35 cellular contexts compared by ENCODE assay signal in genomic region chr17:34788696-34789095, GRCh38.
DNase-seq lines count a peak whose midpoint lies in the region; ATAC-seq, FAIRE-seq and TF ChIP-seq lines count a peak whose summit lies in the region.
"Had no signal": no experiment of that assay in that cellular context is flagged by ENCODE, and none has a peak within 500 bp of the region (broad histone marks: within the 10 kb centered on the region; RNA-seq: fewer than 3 reads in every experiment).

No MANE protein-coding gene starts in this region.

- peaks cover 2 to 7% (median 3%) of the 10 kb centered on the region in 3 donors for H3K27me3 Mint-ChIP-seq in immature natural killer cell (ENCODE audit: low read depth in 3 of 3)
- H3K27me3 Mint-ChIP-seq: CD4-positive, CD25-positive, alpha-beta regulatory T cell had no signal

- no peak for TF ChIP-seq CTCF in HepG2 (CRISPR knock-in tag; IDR thresholded peaks at IDR 0.05)
- TF ChIP-seq CTCF in right lobe of liver (IDR thresholded peaks at IDR 0.05), result no peak
- no peak for TF ChIP-seq CTCF in K562 (IDR thresholded peaks at IDR 0.05 in 2 of 3, conservative IDR thresholded peaks at IDR 0.05 in 1 of 3; ENCODE audit: insufficient read depth in 2 of 3, low read depth in 1 of 3, low read length in 3 of 3)
- TF ChIP-seq CTCF in bronchial epithelial cell (IDR thresholded peaks at IDR 0.05; ENCODE audit: insufficient read depth, low read length, severe bottlenecking), result no peak
- no peak for TF ChIP-seq CTCF in SK-N-SH (IDR thresholded peaks at IDR 0.05)

- H3K9me2 ChIP-seq in SK-N-SH, result no peaks in the 10 kb centered on the region

- no peaks in the 10 kb centered on the region for H3K36me3 Mint-ChIP-seq in immature natural killer cell
- H3K36me3 Mint-ChIP-seq: CD14-positive monocyte; CD4-positive, alpha-beta memory T cell; CD4-positive, CD25-positive, alpha-beta regulatory T cell; CD8-positive, alpha-beta memory T cell; CD8-positive, alpha-beta T cell had no signal

- H3K27me3 ChIP-seq in HepG2 (ENCODE audit: control insufficient read depth in 1 of 2, insufficient read depth in 2 of 2, low read length in 2 of 2) (0 out of 5 replicates have a peak, but pooled peaks cover 0 to 2% of the 10 kb centered on the region in 2 experiments), right lobe of liver (no peaks in the 10 kb centered on the region), K562 (ENCODE audit: control insufficient read depth in 2 of 2, insufficient read depth in 2 of 2, low read length in 2 of 2) (peaks cover 0 to 8% of the 10 kb centered on the region in 2 experiments; a peak in 2 of 5 replicates), bronchial epithelial cell (ENCODE audit: control insufficient read depth, insufficient read depth, low read length) (no peaks in the 10 kb centered on the region), SK-N-SH (ENCODE audit: insufficient read depth) (no peaks in the 10 kb centered on the region)
- H3K27me3 ChIP-seq: BE2C; BLaER1; BLaER1 treated with 17β-estradiol and CSF1 and Interleukin-3, amounts not matched to agents 10 nM and 100 nM had no signal

- H3K27ac Mint-ChIP-seq in immature natural killer cell, result no peak overlapping the region
- H3K27ac Mint-ChIP-seq: B cell; CD14-positive monocyte; CD4-positive, alpha-beta memory T cell; CD4-positive, alpha-beta T cell; CD4-positive, CD25-positive, alpha-beta regulatory T cell; CD8-positive, alpha-beta memory T cell; CD8-positive, alpha-beta T cell had no signal

- no peaks in the 10 kb centered on the region for H3K4me1 Mint-ChIP-seq in immature natural killer cell
- H3K4me1 Mint-ChIP-seq: B cell; CD14-positive monocyte; CD4-positive, alpha-beta memory T cell; CD4-positive, CD25-positive, alpha-beta regulatory T cell; CD8-positive, alpha-beta memory T cell had no signal

- in situ Hi-C loops in HepG2 (cut with HindIII; ENCODE audit: extremely low pct_ligation_motif_present, low pct_unique_long_range_greater_than_20kb) (no loop called here), K562 (cut with MboI) (no loop called here)

- no peak overlapping the region for H2AFZ ChIP-seq in HepG2 (ENCODE audit: low read length)
- no peak overlapping the region for H2AFZ ChIP-seq in K562 (ENCODE audit: low read depth, low read length)
- H2AFZ ChIP-seq in SK-N-SH (ENCODE audit: low read depth), result no peak overlapping the region

- DNase-seq in HepG2 (ENCODE audit: low spot score) (no peak), right lobe of liver (no peak), K562 (ENCODE audit: extremely low read depth in 1 of 4, low spot score in 3 of 4) (no peak), bronchial epithelial cell (ENCODE audit: low read depth) (no peak), SK-N-SH (no peak), immature natural killer cell (no peak)
- DNase-seq: 8988T; ACHN; AML-193; BE2C; C1 segment of cervical spinal cord; Caco-2; Calu3; CD4-positive, alpha-beta memory T cell; CD4-positive, alpha-beta T cell; CD4-positive, CD25-positive, alpha-beta regulatory T cell; CD8-positive, alpha-beta memory T cell; CD8-positive, alpha-beta T cell; COR-L47; DMS 273 treated with DMSO at 0.1 percent for 48 hours; DMS153; DMS53; DMS79; DMS79 treated with DMSO at 0.1 percent for 48 hours; DND-41; EL had no signal

- WGBS in HepG2 (ENCODE audit: low lambda C conversion rate), result 19% methylated on average over 6 of the region's 6 CpGs
- 70% methylated on average over 6 of the region's 6 CpGs for WGBS in right lobe of liver (ENCODE audit: insufficient coverage, low coverage, low lambda C conversion rate, missing lambda C conversion rate)
- WGBS in K562 (ENCODE audit: insufficient coverage, low coverage, missing lambda C conversion rate), result 0% methylated on average over 6 of the region's 6 CpGs
- 41% methylated on average over 6 of the region's 6 CpGs for WGBS in SK-N-SH (ENCODE audit: low lambda C conversion rate)

- no peaks in the 10 kb centered on the region for H3K9me1 ChIP-seq in K562 (ENCODE audit: control insufficient read depth, insufficient read depth, low read length)

- TF ChIP-seq RAD21 in HepG2 (CRISPR knock-in tag; IDR thresholded peaks at IDR 0.05), result no peak
- no peak for TF ChIP-seq RAD21 in K562 (CRISPR knock-in tag; conservative IDR thresholded peaks at IDR 0.05 in 1 of 2, IDR thresholded peaks at IDR 0.05 in 1 of 2)
- TF ChIP-seq RAD21 in SK-N-SH (IDR thresholded peaks at IDR 0.05; ENCODE audit: low read length), result no peak

- TF ChIP-seq POLR2A in HepG2 (IDR thresholded peaks at IDR 0.05; ENCODE audit: insufficient read depth in 1 of 2, low read depth in 2 of 2, low read length in 2 of 2) (no peak), right lobe of liver (IDR thresholded peaks at IDR 0.05) (no peak), K562 (conservative IDR thresholded peaks at IDR 0.05) (no peak)

- H3F3A ChIP-seq in SK-N-SH (replicated peaks; ENCODE audit: insufficient read depth), result no peaks in the 10 kb centered on the region

- no peak overlapping the region for H3K4me3 Mint-ChIP-seq in immature natural killer cell
- H3K4me3 Mint-ChIP-seq: B cell; CD14-positive monocyte; CD4-positive, alpha-beta memory T cell; CD4-positive, alpha-beta T cell; CD4-positive, CD25-positive, alpha-beta regulatory T cell; CD8-positive, alpha-beta memory T cell; CD8-positive, alpha-beta T cell had no signal

- POLR2A ChIA-PET in HepG2 (lab: Yijun Ruan, JAX) (no interaction called here), K562 (lab: Yijun Ruan, JAX) (no interaction called here), SK-N-SH (lab: Yijun Ruan, JAX) (no interaction called here)

- TF ChIP-seq EP300 in HepG2 (IDR thresholded peaks at IDR 0.05; ENCODE audit: low read depth in 2 of 2, low read length in 2 of 2), result no peak
- TF ChIP-seq EP300 in HepG2 (CRISPR knock-in tag; IDR thresholded peaks at IDR 0.05; ENCODE audit: borderline replicate concordance), result no peak
- no peak for TF ChIP-seq EP300 in K562 (IDR thresholded peaks at IDR 0.05; ENCODE audit: low read length)
- TF ChIP-seq EP300 in SK-N-SH (IDR thresholded peaks at IDR 0.05; ENCODE audit: borderline replicate concordance in 1 of 2, low read depth in 1 of 2, low read length in 1 of 2), result no peak

- H3K36me3 ChIP-seq in HepG2 (replicated peaks in 1 of 2; ENCODE audit: control insufficient read depth in 1 of 2, insufficient read depth in 2 of 2, low read length in 2 of 2) (no peaks in the 10 kb centered on the region), right lobe of liver (no peaks in the 10 kb centered on the region), K562 (ENCODE audit: control insufficient read depth, insufficient read depth, low read length) (no peaks in the 10 kb centered on the region), bronchial epithelial cell (ENCODE audit: control insufficient read depth, insufficient read depth, low read length) (no peaks in the 10 kb centered on the region), SK-N-SH (replicated peaks in 1 of 2; ENCODE audit: control insufficient read depth in 1 of 2, insufficient read depth in 2 of 2, low read length in 1 of 2) (no peaks in the 10 kb centered on the region)
- H3K36me3 ChIP-seq: BE2C; BLaER1; BLaER1 treated with 17β-estradiol and CSF1 and Interleukin-3, amounts not matched to agents 10 nM and 100 nM had no signal

- H4K20me1 ChIP-seq in HepG2 (ENCODE audit: insufficient read depth, low read length) (no peaks in the 10 kb centered on the region), K562 (replicated peaks; ENCODE audit: control insufficient read depth, insufficient read depth, low read length) (no peaks in the 10 kb centered on the region), SK-N-SH (ENCODE audit: insufficient read depth) (no peaks in the 10 kb centered on the region)

- H3K4me1 ChIP-seq in HepG2 (ENCODE audit: insufficient read depth, low read length), result no peaks in the 10 kb centered on the region
- H3K4me1 ChIP-seq in right lobe of liver, result no peaks in the 10 kb centered on the region
- H3K4me1 ChIP-seq in K562 (replicated peaks in 1 of 2; ENCODE audit: control insufficient read depth in 2 of 2, insufficient read depth in 2 of 2, low read length in 2 of 2), result no peaks in the 10 kb centered on the region
- H3K4me1 ChIP-seq in SK-N-SH (ENCODE audit: control insufficient read depth in 1 of 2, insufficient read depth in 2 of 2, low read depth in 1 of 2, low read length in 1 of 2), result peaks cover 0 to 4% of the 10 kb centered on the region in 2 experiments; a peak in 1 of 4 replicates
- H3K4me1 ChIP-seq: A549; BLaER1; BLaER1 treated with 17β-estradiol and CSF1 and Interleukin-3, amounts not matched to agents 10 nM and 100 nM; Caco-2 had no signal

- H3K4me2 ChIP-seq in HepG2 (ENCODE audit: low read depth, low read length) (no peak overlapping the region), K562 (ENCODE audit: insufficient read depth, low read length) (no peak overlapping the region), SK-N-SH (no peak overlapping the region)
- H3K4me2 ChIP-seq: A549; BLaER1; BLaER1 treated with 17β-estradiol and CSF1 and Interleukin-3, amounts not matched to agents 10 nM and 100 nM had no signal

- BruUV-seq in HepG2 (replicated peaks; lab: Mats Ljungman, UMichigan) (no TSS peak), K562 (replicated peaks; lab: Mats Ljungman, UMichigan) (no TSS peak)

- H3K4me3 ChIP-seq in HepG2 (replicated peaks in 1 of 3; ENCODE audit: insufficient read depth in 1 of 3, low read depth in 2 of 3, low read length in 3 of 3) (no peak overlapping the region), right lobe of liver (no peak overlapping the region), K562 (no peak overlapping the region), bronchial epithelial cell (ENCODE audit: low read depth, low read length) (no peak overlapping the region), SK-N-SH (ENCODE audit: low read depth in 2 of 2, low read length in 1 of 2) (no peak overlapping the region)
- H3K4me3 ChIP-seq: A549; BLaER1; BLaER1 treated with 17β-estradiol and CSF1 and Interleukin-3, amounts not matched to agents 10 nM and 100 nM had no signal

- CTCF ChIA-PET in HepG2 (lab: Yijun Ruan, JAX; ENCODE audit: low intra/inter-chr PET ratio, low total read pairs), result no interaction called here
- CTCF ChIA-PET in K562 (lab: Yijun Ruan, JAX; ENCODE audit: low intra/inter-chr PET ratio), result no interaction called here
- CTCF ChIA-PET in SK-N-SH (lab: Yijun Ruan, JAX), result interaction anchor here (0.7 to 1.1 kb wide), 3 partner anchors 10 to 427 kb away, joined by 3 read pairs; no protein-coding TSS in a partner anchor

- H3K9me3 ChIP-seq in HepG2 (ENCODE audit: low read length), result no peaks in the 10 kb centered on the region
- H3K9me3 ChIP-seq in right lobe of liver, result no peaks in the 10 kb centered on the region
- no peaks in the 10 kb centered on the region for H3K9me3 ChIP-seq in K562 (replicated peaks; ENCODE audit: control insufficient read depth, insufficient read depth, low read depth, low read length)
- H3K9me3 ChIP-seq in SK-N-SH, result no peaks in the 10 kb centered on the region
- H3K9me3 ChIP-seq: A549; BE2C; BLaER1; BLaER1 treated with 17β-estradiol and CSF1 and Interleukin-3, amounts not matched to agents 10 nM and 100 nM; Caco-2 had no signal

- no peak for ATAC-seq in HepG2
- no peak for ATAC-seq in right lobe of liver
- ATAC-seq in K562, result no peak
- ATAC-seq: A549; CD8-positive, alpha-beta T cell had no signal

- no peak overlapping the region for H3K9ac ChIP-seq in HepG2 (ENCODE audit: insufficient read depth, low read depth, low read length)
- no peak overlapping the region for H3K9ac ChIP-seq in K562 (ENCODE audit: insufficient read depth in 1 of 2, low read depth in 2 of 2, low read length in 2 of 2)
- no peak overlapping the region for H3K9ac ChIP-seq in SK-N-SH
- H3K9ac ChIP-seq: BLaER1; BLaER1 treated with 17β-estradiol and CSF1 and Interleukin-3, amounts not matched to agents 10 nM and 100 nM had no signal

- FAIRE-seq in HepG2 (lab: Jason Lieb, UNC), result no peak
- FAIRE-seq in K562 (lab: Jason Lieb, UNC), result no peak
- FAIRE-seq in bronchial epithelial cell (lab: Jason Lieb, UNC), result peak; percentile 91
- FAIRE-seq: A204.1, A549, D721Med had no signal

- H3K9me3 Mint-ChIP-seq in immature natural killer cell, result peaks cover 0 to 1% (median 0%) of the 10 kb centered on the region in 6 donors
- H3K9me3 Mint-ChIP-seq: CD14-positive monocyte; CD4-positive, alpha-beta T cell; CD4-positive, CD25-positive, alpha-beta regulatory T cell; CD8-positive, alpha-beta T cell had no signal

- H3K27ac ChIP-seq in HepG2 (ENCODE audit: extremely low read length, insufficient read depth, low read length), result no peak overlapping the region
- H3K27ac ChIP-seq in right lobe of liver, result no peak overlapping the region
- no peak overlapping the region for H3K27ac ChIP-seq in K562 (ENCODE audit: extremely low read depth, low read depth, low read length)
- H3K27ac ChIP-seq in SK-N-SH (ENCODE audit: low read depth in 2 of 2, low read length in 1 of 2), result no peak overlapping the region
- H3K27ac ChIP-seq: 22Rv1; A549; BLaER1; BLaER1 treated with 17β-estradiol and CSF1 and Interleukin-3, amounts not matched to agents 10 nM and 100 nM; C4-2B had no signal

- no peaks in the 10 kb centered on the region for H3K79me2 ChIP-seq in HepG2 (ENCODE audit: insufficient read depth, low read length)
- no peaks in the 10 kb centered on the region for H3K79me2 ChIP-seq in K562 (ENCODE audit: control insufficient read depth, insufficient read depth, low read length)
- no peaks in the 10 kb centered on the region for H3K79me2 ChIP-seq in SK-N-SH (ENCODE audit: insufficient read depth)

- intact Hi-C loops in HepG2 (cut with micrococcal nuclease; ENCODE audit: unreplicated experiment) (no loop called here), right lobe of liver (cut with DNase I) (no loop called here), K562 (cut with micrococcal nuclease) (no loop called here)

Comparison
In these comparisons a context has a peak if more than half of its experiments do, and no peak if none do; other contexts are left out.
1. Of the 241 proteins assayed by ChIP-seq in both HepG2 and K562: peak only in HepG2: none; only in K562: ADNP and ESRRA; in both: none; in neither: 239.